ENCODE assay signal across 17 cellular contexts in genomic region chr3:24502690-24503089, GRCh38. TPM values are rescaled to one million over a fixed set of nuclear protein-coding genes. Genes with fewer than 3 reads are reported as not detected.
DNase-seq lines count a peak whose midpoint lies in the region; ATAC-seq, FAIRE-seq and TF ChIP-seq lines count a peak whose summit lies in the region.
"Had no signal": no experiment of that assay in that cellular context is flagged by ENCODE, and none has a peak within 500 bp of the region (broad histone marks: within the 10 kb centered on the region; RNA-seq: fewer than 3 reads in every experiment).

No MANE protein-coding gene starts in this region.

- peaks cover 2% of the 10 kb centered on the region for H3K4me1 Mint-ChIP-seq in activated naive CD4-positive, alpha-beta T cell treated with anti-CD3 and anti-CD28 coated beads for 36 hours (ENCODE audit: low read depth)

- 5% methylated on average over 1 of the region's 1 CpG for WGBS in K562 (ENCODE audit: insufficient coverage, low coverage, missing lambda C conversion rate)
- 31 to 38% methylated on average over 1 of the region's 1 CpG for WGBS in transverse colon (ENCODE audit: low coverage in 1 of 2), 2 donors

- FAIRE-seq in K562 (lab: Jason Lieb, UNC), result peak; percentile 81

- no peaks in the 10 kb centered on the region for H3K79me2 ChIP-seq in K562 (ENCODE audit: control insufficient read depth, insufficient read depth, low read length)

- H3K27me3 Mint-ChIP-seq in activated naive CD4-positive, alpha-beta T cell treated with anti-CD3 and anti-CD28 coated beads for 36 hours (ENCODE audit: low read depth), result peaks cover 14% of the 10 kb centered on the region

- ATAC-seq in K562, result peak; percentile 30; the same call in 1 of the 3 replicates
- ATAC-seq: heart left ventricle; left lobe of liver; naive thymus-derived CD8-positive, alpha-beta T cell had no signal

- TF ChIP-seq POLR2A in NB4 (IDR thresholded peaks at IDR 0.05; ENCODE audit: extremely low read depth, insufficient read length) (no peak), K562 (conservative IDR thresholded peaks at IDR 0.05) (no peak), transverse colon (IDR thresholded peaks at IDR 0.05) (no peak)

- peaks cover 0 to 23% of the 10 kb centered on the region in 2 experiments; a peak in 2 of 5 replicates for H3K4me1 ChIP-seq in K562 (replicated peaks in 1 of 2; ENCODE audit: control insufficient read depth in 2 of 2, insufficient read depth in 2 of 2, low read length in 2 of 2)
- peaks cover 0 to 32% (median 7%) of the 10 kb centered on the region in 4 donors for H3K4me1 ChIP-seq in transverse colon
- H3K4me1 ChIP-seq: heart left ventricle, tibial nerve had no signal

- no peaks in the 10 kb centered on the region for H3K36me3 ChIP-seq in K562 (ENCODE audit: control insufficient read depth, insufficient read depth, low read length)
- no peaks in the 10 kb centered on the region for H3K36me3 ChIP-seq in WERI-Rb-1
- no peaks in the 10 kb centered on the region for H3K36me3 ChIP-seq in transverse colon
- H3K36me3 ChIP-seq: heart left ventricle, tibial nerve had no signal

- no peak overlapping the region for H3K4me3 Mint-ChIP-seq in activated naive CD4-positive, alpha-beta T cell treated with anti-CD3 and anti-CD28 coated beads for 36 hours
- H3K4me3 Mint-ChIP-seq: CD4-positive, alpha-beta T cell; naive thymus-derived CD8-positive, alpha-beta T cell had no signal

- H3K4me3 ChIP-seq in NB4 (ENCODE audit: low read depth, low read length), result no peak overlapping the region
- no peak overlapping the region for H3K4me3 ChIP-seq in K562
- no peak overlapping the region for H3K4me3 ChIP-seq in WERI-Rb-1 (ENCODE audit: low read depth, low read length)
- H3K4me3 ChIP-seq in transverse colon, result no peak overlapping the region
- H3K4me3 ChIP-seq: heart left ventricle, tibial nerve had no signal

- TF ChIP-seq EP300 in K562 (IDR thresholded peaks at IDR 0.05; ENCODE audit: low read length), result peak; percentile 53; the same call in 1 of the 2 replicates
- TF ChIP-seq EP300 in transverse colon (IDR thresholded peaks at IDR 0.05; ENCODE audit: low read depth), result no peak

- DNase-seq in ELR (ENCODE audit: low read depth), result peak; percentile 52
- DNase-seq in NB4 (ENCODE audit: low read depth), result peak; percentile 36
- peak in 3 of 4 experiments; percentile 40 to 72 (median 44) for DNase-seq in K562 (ENCODE audit: extremely low read depth in 1 of 4, low spot score in 3 of 4)
- DNase-seq in myocyte (ENCODE audit: low read depth), result peak; percentile 82
- no peak for DNase-seq in activated naive CD4-positive, alpha-beta T cell treated with anti-CD3 and anti-CD28 coated beads for 36 hours
- no peak for DNase-seq in WERI-Rb-1
- DNase-seq in transverse colon, result no peak
- no peak for DNase-seq in NCI-H446 treated with DMSO at 0.1 percent for 48 hours (lab: John Stamatoyannopoulos, UW)
- DNase-seq: CD4-positive, alpha-beta T cell; heart left ventricle; naive thymus-derived CD8-positive, alpha-beta T cell; NCI-H1694 treated with DMSO at 0.1 percent for 48 hours; NCI-H69; SHP77 treated with DMSO at 0.1 percent for 48 hours; stimulated activated CD4-positive, alpha-beta T cell treated with anti-CD3 and anti-CD28 coated beads, Interleukin-2, amount 100 ng/mL, for 24 hours had no signal

- H3K9ac ChIP-seq in K562 (ENCODE audit: insufficient read depth in 1 of 2, low read depth in 2 of 2, low read length in 2 of 2), result no peak overlapping the region

- no peaks in the 10 kb centered on the region for H4K20me1 ChIP-seq in K562 (replicated peaks; ENCODE audit: control insufficient read depth, insufficient read depth, low read length)

- no peaks in the 10 kb centered on the region for H3K36me3 Mint-ChIP-seq in activated naive CD4-positive, alpha-beta T cell treated with anti-CD3 and anti-CD28 coated beads for 36 hours (ENCODE audit: low read depth)
- H3K36me3 Mint-ChIP-seq: naive thymus-derived CD8-positive, alpha-beta T cell had no signal

- no peaks in the 10 kb centered on the region for H3K9me3 Mint-ChIP-seq in activated naive CD4-positive, alpha-beta T cell treated with anti-CD3 and anti-CD28 coated beads for 36 hours
- H3K9me3 Mint-ChIP-seq: CD4-positive, alpha-beta T cell had no signal

- CTCF ChIA-PET in K562 (lab: Yijun Ruan, JAX; ENCODE audit: low intra/inter-chr PET ratio), result no interaction called here
- CTCF ChIA-PET in activated naive CD4-positive, alpha-beta T cell treated with anti-CD3 and anti-CD28 coated beads for 36 hours (lab: Charles Lee), result no interaction called here

- no peaks in the 10 kb centered on the region for H3K9me1 ChIP-seq in K562 (ENCODE audit: control insufficient read depth, insufficient read depth, low read length)

- H3K27ac ChIP-seq in K562 (ENCODE audit: extremely low read depth, low read depth, low read length), result no peak overlapping the region
- H3K27ac ChIP-seq in WERI-Rb-1, result no peak overlapping the region
- peak overlapping the region in 1 of 4 donors; percentile 26 for H3K27ac ChIP-seq in transverse colon

- in situ Hi-C loops in K562 (cut with MboI), result no loop called here
- in situ Hi-C loops in transverse colon (cut with MboI; ENCODE audit: low pct_ligation_motif_present in 1 of 4, low pct_unique_long_range_greater_than_20kb in 1 of 4, low sequenced_read_pairs in 3 of 4), result loop anchor here in 1 of 4 donors (5.0 kb wide), 1 partner anchor 250 kb away; no protein-coding TSS in a partner anchor

- H3K4me2 ChIP-seq in K562 (ENCODE audit: insufficient read depth, low read length), result no peak overlapping the region

- no peak for TF ChIP-seq RAD21 in K562 (CRISPR knock-in tag; conservative IDR thresholded peaks at IDR 0.05 in 1 of 2, IDR thresholded peaks at IDR 0.05 in 1 of 2)

- TF ChIP-seq CTCF in NB4 (IDR thresholded peaks at IDR 0.05; ENCODE audit: low read depth, low read length), result no peak
- no peak for TF ChIP-seq CTCF in K562 (IDR thresholded peaks at IDR 0.05 in 2 of 3, conservative IDR thresholded peaks at IDR 0.05 in 1 of 3; ENCODE audit: insufficient read depth in 2 of 3, low read depth in 1 of 3, low read length in 3 of 3)
- TF ChIP-seq CTCF in WERI-Rb-1 (IDR thresholded peaks at IDR 0.05; ENCODE audit: low read depth, low read length), result no peak
- TF ChIP-seq CTCF in transverse colon (IDR thresholded peaks at IDR 0.05), result no peak

- POLR2A ChIA-PET in K562 (lab: Yijun Ruan, JAX), result interaction anchor here (0.7 to 1.2 kb wide), 2 partner anchors 13 to 44 kb away, joined by 3 read pairs; no protein-coding TSS in a partner anchor

- BruUV-seq in K562 (replicated peaks; lab: Mats Ljungman, UMichigan), result no TSS peak

- no peak overlapping the region for H2AFZ ChIP-seq in K562 (ENCODE audit: low read depth, low read length)

- no peaks in the 10 kb centered on the region for H3K27me3 ChIP-seq in K562 (ENCODE audit: control insufficient read depth in 2 of 2, insufficient read depth in 2 of 2, low read length in 2 of 2)
- H3K27me3 ChIP-seq in WERI-Rb-1 (ENCODE audit: insufficient read depth, low read depth, severe bottlenecking), result no peaks in the 10 kb centered on the region
- H3K27me3 ChIP-seq in transverse colon, result no peaks in the 10 kb centered on the region
- H3K27me3 ChIP-seq: heart left ventricle, tibial nerve had no signal

- no peak overlapping the region for H3K27ac Mint-ChIP-seq in activated naive CD4-positive, alpha-beta T cell treated with anti-CD3 and anti-CD28 coated beads for 36 hours
- H3K27ac Mint-ChIP-seq: CD4-positive, alpha-beta T cell; naive thymus-derived CD8-positive, alpha-beta T cell had no signal

- H3K9me3 ChIP-seq in K562 (replicated peaks; ENCODE audit: control insufficient read depth, insufficient read depth, low read depth, low read length) (no peaks in the 10 kb centered on the region), WERI-Rb-1 (ENCODE audit: severe bottlenecking) (no peaks in the 10 kb centered on the region), transverse colon (no peaks in the 10 kb centered on the region)
- H3K9me3 ChIP-seq: heart left ventricle, tibial nerve had no signal

- intact Hi-C loops in K562 (cut with micrococcal nuclease), result no loop called here
- intact Hi-C loops in activated naive CD4-positive, alpha-beta T cell treated with anti-CD3 and anti-CD28 coated beads for 36 hours (cut with micrococcal nuclease), result no loop called here
- intact Hi-C loops in transverse colon (cut with DNase I; ENCODE audit: low total_unique reads), result no loop called here

TF ChIP-seq in K562, 482 proteins besides CTCF, POLR2A, EP300 and RAD21 (continues in another document):
- TF ChIP-seq, protein P1, sequence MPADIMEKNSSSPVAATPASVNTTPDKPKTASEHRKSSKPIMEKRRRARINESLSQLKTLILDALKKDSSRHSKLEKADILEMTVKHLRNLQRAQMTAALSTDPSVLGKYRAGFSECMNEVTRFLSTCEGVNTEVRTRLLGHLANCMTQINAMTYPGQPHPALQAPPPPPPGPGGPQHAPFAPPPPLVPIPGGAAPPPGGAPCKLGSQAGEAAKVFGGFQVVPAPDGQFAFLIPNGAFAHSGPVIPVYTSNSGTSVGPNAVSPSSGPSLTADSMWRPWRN (IDR thresholded peaks at IDR 0.05; ENCODE audit: low read depth), result no peak
- peak; percentile 25; the same call in 1 of the 2 replicates for TF ChIP-seq LCOR (CRISPR knock-in tag; IDR thresholded peaks at IDR 0.05)
- peak; percentile 57 for TF ChIP-seq CBFA2T2 (conservative IDR thresholded peaks at IDR 0.05)
- no peak for TF ChIP-seq TARDBP (IDR thresholded peaks at IDR 0.05)

RNA-seq across cellular contexts. Expression of gene THRB, which starts 8.0 kb away (rescaled TPM):
- 30.5 and 37.3 TPM in 2 replicates for total RNA-seq in K562 (2011; cell fraction: chromatin; rRNA removed; ENCODE audit: low replicate concordance)
- 8.4 and 9.8 TPM in 2 replicates for total RNA-seq in K562 (2011; cell fraction: nucleolus; rRNA removed)
- 15.2 and 25.6 TPM in 2 replicates for total RNA-seq in K562 (2011; cell fraction: nucleoplasm; rRNA removed)
- total RNA-seq in K562 (2014; rRNA removed) (5.6 and 6.0 TPM in 2 replicates), K562 (2014; rRNA removed; fragmentation: Illumina TruSeq; extraction: Trizol) (6.9 and 8.3 TPM in 2 replicates), K562 (2015; rRNA removed; fragmentation: Illumina TruSeq; extraction: Trizol) (7.0 and 7.2 TPM in 2 replicates), K562 (2021) (9.7 and 10.5 TPM in 2 replicates), myocyte (4.7 and 5.1 TPM in 2 replicates), transverse colon (10 to 100 TPM in 3 of 4 donors, 1 to 10 TPM in 1; 9.8 to 52.4 (median 31.3) TPM)
- polyA plus RNA-seq in K562 (2011; rRNA removed) (11.0 and 14.9 TPM in 2 replicates), K562 (2014; fragmentation: Illumina TruSeq; extraction: Trizol) (7.1 and 9.0 TPM in 2 replicates), K562 (2014; fragmentation: Nextera tagmentation; extraction: Ambion mirVana) (1 to 10 TPM; 1.7 to 3.0 TPM), K562 (2014; rRNA removed) (4.1 and 4.7 TPM in 2 replicates)
- polyA plus RNA-seq in K562 (2011; cell fraction: cytosol; rRNA removed), result 5.1 and 6.0 TPM in 2 replicates
- 14.3 and 15.5 TPM in 2 replicates for polyA plus RNA-seq in K562 (2011; cell fraction: nucleus; rRNA removed)
- polyA plus RNA-seq in K562 (2012), result 5.7 and 5.9 TPM in 2 replicates
- polyA minus RNA-seq in K562 (2011; rRNA and poly(A)+ RNA removed), result 34.3 and 35.4 TPM in 2 replicates
- 6.6 and 11.8 TPM in 2 replicates for polyA minus RNA-seq in K562 (2011; cell fraction: cytosol; rRNA and poly(A)+ RNA removed)
- polyA minus RNA-seq in K562 (2011; cell fraction: nucleus; rRNA and poly(A)+ RNA removed), result 27.3 and 34.0 TPM in 2 replicates
- 1.9 TPM for polyA plus RNA-seq in myocyte (2012)
- not detected for total RNA-seq in activated naive CD4-positive, alpha-beta T cell treated with anti-CD3 and anti-CD28 coated beads for 36 hours
- total RNA-seq: CD4-positive, alpha-beta T cell; naive thymus-derived CD8-positive, alpha-beta T cell had no signal
- polyA plus RNA-seq: naive thymus-derived CD8-positive, alpha-beta T cell had no signal

Comparison
In these comparisons a context has a peak if more than half of its experiments do, and no peak if none do; other contexts are left out.
1. DNase-seq: peak in ELR (single experiment), NB4 (single experiment), K562 (3 of 4) and myocyte (single experiment); none in activated naive CD4-positive, alpha-beta T cell treated with anti-CD3 and anti-CD28 coated beads for 36 hours (single experiment), WERI-Rb-1 (single experiment), transverse colon (single experiment) and NCI-H446 treated with DMSO at 0.1 percent for 48 hours (single experiment).